ENCODE assay signal across 8 cellular contexts in genomic region chr5:102807878-102808502, GRCh38. TPM values are rescaled to one million over a fixed set of nuclear protein-coding genes. Genes with fewer than 3 reads are reported as not detected.
DNase-seq lines count a peak whose midpoint lies in the region; ATAC-seq and TF ChIP-seq lines count a peak whose summit lies in the region.

No MANE protein-coding gene starts in this region.

- no peaks in the 10 kb centered on the region for H3K36me3 Mint-ChIP-seq in Calu3 (ENCODE audit: insufficient read depth, unreplicated experiment)

- peak; percentile 23 for DNase-seq in Ammon's horn (ENCODE audit: low spot score)
- DNase-seq in Kasumi-1 (lab: John Stamatoyannopoulos, UW): peak; percentile 80 to 81
- peak; percentile 89 for DNase-seq in SHP77 treated with DMSO at 0.1 percent for 48 hours (lab: John Stamatoyannopoulos, UW)
- peak; percentile 89 for DNase-seq in iris pigment epithelial cell (ENCODE audit: low read depth)
- DNase-seq in HPDE6-E6E7 (ENCODE audit: extremely low spot score): no peak
- DNase-seq in Calu3: no peak
- no peak for DNase-seq in GM03348 (ENCODE audit: low spot score)

- CTCF ChIA-PET in Calu3 (lab: Charles Lee): no interaction called here

- TF ChIP-seq CTCF in Calu3 (IDR thresholded peaks at IDR 0.05; ENCODE audit: unreplicated experiment): no peak

- H3K4me1 Mint-ChIP-seq in Calu3 (ENCODE audit: low read depth, unreplicated experiment): no peaks in the 10 kb centered on the region

- intact Hi-C loops in Calu3 (cut with micrococcal nuclease; ENCODE audit: unreplicated experiment): no loop called here

- no peak overlapping the region for H3K27ac Mint-ChIP-seq in Calu3 (ENCODE audit: unreplicated experiment)

- no peak for ATAC-seq in HG02981 (IDR thresholded peaks at IDR 0.05; ENCODE audit: unreplicated experiment)

- H3K9me3 Mint-ChIP-seq in Calu3 (ENCODE audit: low read depth, unreplicated experiment): no peaks in the 10 kb centered on the region

- BruUV-seq in Calu3 (replicated peaks; lab: Mats Ljungman, UMichigan): no TSS peak

- H3K27me3 Mint-ChIP-seq in Calu3 (ENCODE audit: unreplicated experiment): no peaks in the 10 kb centered on the region

- no peak overlapping the region for H3K4me3 Mint-ChIP-seq in Calu3 (ENCODE audit: low read depth, unreplicated experiment)

RNA-seq across cellular contexts. Expression of gene PAM, which starts 52.9 kb away (rescaled TPM):
- 88.8 and 142 TPM in 2 replicates for total RNA-seq in Calu3 (2022)

Comparison
In these comparisons a context has a peak if more than half of its experiments do, and no peak if none do; other contexts are left out.
1. DNase-seq: peak in Ammon's horn (single experiment), Kasumi-1 (2 of 2), SHP77 treated with DMSO at 0.1 percent for 48 hours (single experiment) and iris pigment epithelial cell (single experiment); none in HPDE6-E6E7 (single experiment), Calu3 (single experiment) and GM03348 (single experiment).